In genomic region chr1:145964328-145965118, GRCh38 we compare ENCODE assay signal across 1 cellular context.
TF ChIP-seq lines count a peak whose summit lies in the region.

Gene ANKRD34A, minus strand, starts transcription at chr1:145964575. Its CDS starts 2,816 bp downstream, at chr1:145961759.
Gene POLR3GL, plus strand, starts transcription at chr1:145964690. Its CDS starts 10,176 bp downstream, at chr1:145974866.

TF ChIP-seq in K562, 482 proteins besides CTCF, POLR2A, EP300 and RAD21 (continued from another document and continues in another):
- TF ChIP-seq TSHZ1 (CRISPR knock-in tag; IDR thresholded peaks at IDR 0.05) (no peak), PHF21A (IDR thresholded peaks at IDR 0.05; ENCODE audit: borderline replicate concordance, low read depth) (no peak), ZNF197 (CRISPR knock-in tag; IDR thresholded peaks at IDR 0.05; ENCODE audit: low read depth) (no peak), SIN3A (IDR thresholded peaks at IDR 0.05; ENCODE audit: borderline replicate concordance in 2 of 2, control insufficient read depth in 1 of 2, low read depth in 2 of 2, low read length in 2 of 2) (peak in 1 of 2 experiments; percentile 82; a peak in 1 of 4 replicates), USF1 (CRISPR knock-in tag; IDR thresholded peaks at IDR 0.05) (peak; percentile 29; the same call in 1 of the 2 replicates), TBL1XR1 (IDR thresholded peaks at IDR 0.05; ENCODE audit: low read length in 2 of 2) (no peak; a peak in 1 of 4 replicates), MAFK (IDR thresholded peaks at IDR 0.05; ENCODE audit: low read length) (no peak), AFF4 (CRISPR knock-in tag; IDR thresholded peaks at IDR 0.05) (no peak), ZNF277 (CRISPR knock-in tag; IDR thresholded peaks at IDR 0.05; ENCODE audit: borderline replicate concordance) (no peak), RBM17 (IDR thresholded peaks at IDR 0.05; ENCODE audit: borderline replicate concordance, low read depth, low read length) (no peak), SAP30 (IDR thresholded peaks at IDR 0.05; ENCODE audit: borderline replicate concordance, insufficient read depth, low read depth, low read length, poor library complexity, severe bottlenecking) (peak; percentile 25), MLX (CRISPR knock-in tag; conservative IDR thresholded peaks at IDR 0.05) (no peak), ZBTB26 (CRISPR knock-in tag; IDR thresholded peaks at IDR 0.05) (no peak), ZBTB7A (IDR thresholded peaks at IDR 0.05; ENCODE audit: borderline replicate concordance, control insufficient read depth, low read depth, low read length) (peak; percentile 71; the same call in 1 of the 2 replicates), ZKSCAN3 (CRISPR knock-in tag; IDR thresholded peaks at IDR 0.05) (no peak), PHB2 (IDR thresholded peaks at IDR 0.05; ENCODE audit: low read depth) (no peak), PPARD (CRISPR knock-in tag; IDR thresholded peaks at IDR 0.05) (no peak), MAFG (tag; conservative IDR thresholded peaks at IDR 0.05) (no peak), SMARCE1 (IDR thresholded peaks at IDR 0.05) (no peak), TFAP4 (CRISPR knock-in tag; IDR thresholded peaks at IDR 0.05; ENCODE audit: borderline replicate concordance) (peak; percentile 99), NFIX (CRISPR knock-in tag; IDR thresholded peaks at IDR 0.05; ENCODE audit: low read depth) (no peak), NCOA6 (IDR thresholded peaks at IDR 0.05) (no peak), ELF2 (CRISPR knock-in tag; IDR thresholded peaks at IDR 0.05) (no peak), SRSF7 (optimal IDR thresholded peaks at IDR 0.05; ENCODE audit: low read depth, low read length) (no peak), E2F8 (IDR thresholded peaks at IDR 0.05; ENCODE audit: low read depth, partially characterized antibody) (no peak), ZNF444 (CRISPR knock-in tag; IDR thresholded peaks at IDR 0.05) (no peak), HDAC1 (IDR thresholded peaks at IDR 0.05) (peak in 1 of 2 experiments; percentile 49; a peak in 2 of 4 replicates), CBX3 (IDR thresholded peaks at IDR 0.05; ENCODE audit: borderline replicate concordance in 1 of 2, low read length in 2 of 2) (peak in 1 of 2 experiments; percentile 38; a peak in 1 of 3 replicates), ZNF57 (CRISPR knock-in tag; IDR thresholded peaks at IDR 0.05) (no peak), ID3 (CRISPR knock-in tag; IDR thresholded peaks at IDR 0.05) (no peak), ID3 (tag; IDR thresholded peaks at IDR 0.05) (no peak), ZNF282 (CRISPR knock-in tag; IDR thresholded peaks at IDR 0.05) (no peak), CREB3 (tag; conservative IDR thresholded peaks at IDR 0.05; ENCODE audit: low read depth) (no peak), HSF4 (CRISPR knock-in tag; IDR thresholded peaks at IDR 0.05; ENCODE audit: borderline replicate concordance) (no peak), CEBPZ (IDR thresholded peaks at IDR 0.05; ENCODE audit: borderline replicate concordance, low read depth, low read length) (no peak)
